ENCODE assay signal across 11 cellular contexts in genomic region chr17:54898576-54898975, GRCh38. TPM values are rescaled to one million over a fixed set of nuclear protein-coding genes. Genes with fewer than 3 reads are reported as not detected.
DNase-seq lines count a peak whose midpoint lies in the region; ATAC-seq and TF ChIP-seq lines count a peak whose summit lies in the region.
"Had no signal": no experiment of that assay in that cellular context is flagged by ENCODE, and none has a peak within 500 bp of the region (broad histone marks: within the 10 kb centered on the region; RNA-seq: fewer than 3 reads in every experiment).

No MANE protein-coding gene starts in this region.

- H3K27ac Mint-ChIP-seq in nephron: peak overlapping the region; percentile 5 to 58 (median 8)

- no peak for ATAC-seq in activated CD4-positive, CD25-positive, alpha-beta regulatory T cell treated with anti-CD3 and anti-CD28 coated beads, Interleukin-2, amount 50 U/mL, for 24 hours
- ATAC-seq in HG03378 (IDR thresholded peaks at IDR 0.05; ENCODE audit: unreplicated experiment): no peak
- no peak for ATAC-seq in GM19467 (IDR thresholded peaks at IDR 0.05; ENCODE audit: unreplicated experiment)
- ATAC-seq in HG03139 (IDR thresholded peaks at IDR 0.05; ENCODE audit: unreplicated experiment): no peak

- H3K4me3 ChIP-seq in SJCRH30 (no peak overlapping the region), choroid plexus epithelial cell (ENCODE audit: low read depth, low read length) (no peak overlapping the region)
- H3K4me3 ChIP-seq: PC-9 had no signal

- H3K27ac ChIP-seq in SJCRH30: peak overlapping the region; percentile 66
- H3K27ac ChIP-seq: PC-9 had no signal

- peaks cover 2% of the 10 kb centered on the region; the same call in 1 of the 2 replicates for H3K4me1 ChIP-seq in SJCRH30

- DNase-seq in SJCRH30: peak in 1 of 2 experiments; percentile 60
- DNase-seq in choroid plexus epithelial cell (ENCODE audit: low read depth): peak; percentile 46
- DNase-seq: NCI-H1092, NCI-H446, PC-9 had no signal

- no peaks in the 10 kb centered on the region for H3K36me3 Mint-ChIP-seq in nephron (ENCODE audit: low read depth)

- H3K27me3 Mint-ChIP-seq in nephron (ENCODE audit: low read depth): peaks cover 24% of the 10 kb centered on the region

- no peaks in the 10 kb centered on the region for H3K27me3 ChIP-seq in SJCRH30

- no peaks in the 10 kb centered on the region for H3K36me3 ChIP-seq in SJCRH30

- peaks cover 28% of the 10 kb centered on the region for H3K4me1 Mint-ChIP-seq in nephron

- no peak for TF ChIP-seq CTCF in choroid plexus epithelial cell (conservative IDR thresholded peaks at IDR 0.05; ENCODE audit: low read depth, low read length)
- TF ChIP-seq CTCF in nephron (IDR thresholded peaks at IDR 0.05; ENCODE audit: unreplicated experiment in 3 of 3): no peak

- no peaks in the 10 kb centered on the region for H3K9me3 ChIP-seq in SJCRH30 (replicated peaks)
- H3K9me3 ChIP-seq: SK-N-SH had no signal

- peak overlapping the region; percentile 5 to 89 (median 22) for H3K4me3 Mint-ChIP-seq in nephron

- no peaks in the 10 kb centered on the region for H3K9me3 Mint-ChIP-seq in nephron

RNA-seq across cellular contexts. Expression of gene TOM1L1, which starts 2.1 kb away (rescaled TPM):
- 11.1 and 13.1 TPM in 2 replicates for total RNA-seq in SJCRH30 (2014; rRNA removed; shearing (Covaris generic))
